In genomic region chr15:78695849-78696248, GRCh38 we compare ENCODE assay signal across 2 cellular contexts.
TF ChIP-seq lines count a peak whose summit lies in the region.

No MANE protein-coding gene starts in this region.

TF ChIP-seq in liver, 16 proteins besides CTCF, POLR2A, EP300 and RAD21:
- peak in 1 of 2 donors; percentile 5 for TF ChIP-seq RXRA (IDR thresholded peaks at IDR 0.05)
- no peak for TF ChIP-seq HNF4A (conservative IDR thresholded peaks at IDR 0.05)
- no peak for TF ChIP-seq SP1 (IDR thresholded peaks at IDR 0.05)

TF ChIP-seq in HepG2, 621 proteins besides CTCF, POLR2A, EP300 and RAD21:
- no peak for TF ChIP-seq ZNF382 (CRISPR knock-in tag; IDR thresholded peaks at IDR 0.05; ENCODE audit: borderline replicate concordance)
- TF ChIP-seq ZNF274 (CRISPR knock-in tag; IDR thresholded peaks at IDR 0.05), result no peak
- TF ChIP-seq ZBTB1 (CRISPR knock-in tag; IDR thresholded peaks at IDR 0.05; ENCODE audit: borderline replicate concordance), result no peak
- TF ChIP-seq, protein P1, sequence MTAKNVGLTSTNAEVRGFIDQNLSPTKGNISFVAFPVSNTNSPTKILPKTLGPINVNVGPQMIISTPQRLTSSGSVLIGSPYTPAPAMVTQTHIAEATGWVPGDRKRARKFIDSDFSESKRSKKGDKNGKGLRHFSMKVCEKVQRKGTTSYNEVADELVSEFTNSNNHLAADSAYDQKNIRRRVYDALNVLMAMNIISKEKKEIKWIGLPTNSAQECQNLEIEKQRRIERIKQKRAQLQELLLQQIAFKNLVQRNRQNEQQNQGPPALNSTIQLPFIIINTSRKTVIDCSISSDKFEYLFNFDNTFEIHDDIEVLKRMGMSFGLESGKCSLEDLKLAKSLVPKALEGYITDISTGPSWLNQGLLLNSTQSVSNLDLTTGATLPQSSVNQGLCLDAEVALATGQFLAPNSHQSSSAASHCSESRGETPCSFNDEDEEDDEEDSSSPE (CRISPR knock-in tag; IDR thresholded peaks at IDR 0.05), result no peak
- TF ChIP-seq HCFC1 (IDR thresholded peaks at IDR 0.05; ENCODE audit: low read depth, low read length), result no peak
- no peak for TF ChIP-seq ZNF552 (CRISPR knock-in tag; IDR thresholded peaks at IDR 0.05; ENCODE audit: borderline replicate concordance)
- TF ChIP-seq MXD3 (CRISPR knock-in tag; IDR thresholded peaks at IDR 0.05), result no peak
- no peak for TF ChIP-seq PAWR (CRISPR knock-in tag; IDR thresholded peaks at IDR 0.05; ENCODE audit: borderline replicate concordance)
- TF ChIP-seq MAF1 (CRISPR knock-in tag; IDR thresholded peaks at IDR 0.05; ENCODE audit: borderline replicate concordance), result no peak
- no peak for TF ChIP-seq ATF2 (CRISPR knock-in tag; IDR thresholded peaks at IDR 0.05)
- no peak for TF ChIP-seq MATR3 (CRISPR knock-in tag; IDR thresholded peaks at IDR 0.05)
- TF ChIP-seq MTF1 (CRISPR knock-in tag; IDR thresholded peaks at IDR 0.05), result no peak
- TF ChIP-seq KDM6A (CRISPR knock-in tag; IDR thresholded peaks at IDR 0.05; ENCODE audit: low read depth), result no peak
- no peak for TF ChIP-seq ZNF329 (CRISPR knock-in tag; IDR thresholded peaks at IDR 0.05; ENCODE audit: low read depth)
- TF ChIP-seq IRX3 (CRISPR knock-in tag; IDR thresholded peaks at IDR 0.05; ENCODE audit: borderline replicate concordance, low read depth), result no peak
